ENCODE assay signal across 23 cellular contexts in genomic region chr11:98835336-98835735, GRCh38.
"Had no signal": no experiment of that assay in that cellular context is flagged by ENCODE, and none has a peak within 500 bp of the region (broad histone marks: within the 10 kb centered on the region; RNA-seq: fewer than 3 reads in every experiment).

No MANE protein-coding gene starts in this region.

- H3K4me3 Mint-ChIP-seq: activated B cell treated with CpG ODN at 0.5 μM for 24 hours; activated CD4-positive, alpha-beta T cell treated with anti-CD3 and anti-CD28 coated beads, Interleukin-2, amount 10 ng/mL, durations not matched to agents 24 days and 14 days; activated CD8-positive, alpha-beta T cell treated with anti-CD3 and anti-CD28 coated beads, Interleukin-2, amount 10 ng/mL, durations not matched to agents 7 days and 5 days; activated T-cell treated with anti-CD3 and anti-CD28 coated beads, Interleukin-2, amount 50 U/mL, for 72 hours; brain; central memory CD8-positive, alpha-beta T cell; nephron had no signal

- H3K36me3 Mint-ChIP-seq: activated naive CD4-positive, alpha-beta T cell treated with anti-CD3 and anti-CD28 coated beads, Interleukin-2, amount 50 U/mL, for 72 hours; brain had no signal

- H3K4me1 Mint-ChIP-seq: activated B cell treated with CpG ODN at 0.5 μM for 24 hours; activated CD4-positive, alpha-beta T cell treated with anti-CD3 and anti-CD28 coated beads, Interleukin-2, amount 10 ng/mL, durations not matched to agents 24 days and 14 days; central memory CD8-positive, alpha-beta T cell; nephron had no signal

- H3K9me3 Mint-ChIP-seq: activated CD4-positive, alpha-beta T cell treated with anti-CD3 and anti-CD28 coated beads, Interleukin-2, amount 10 ng/mL, durations not matched to agents 24 days and 14 days had no signal

- H3K27ac Mint-ChIP-seq: activated B cell treated with CpG ODN at 0.5 μM for 24 hours; activated CD4-positive, alpha-beta T cell treated with anti-CD3 and anti-CD28 coated beads, Interleukin-2, amount 10 ng/mL, durations not matched to agents 24 days and 14 days; activated CD8-positive, alpha-beta T cell treated with anti-CD3 and anti-CD28 coated beads, Interleukin-2, amount 10 ng/mL, durations not matched to agents 7 days and 5 days; activated naive CD4-positive, alpha-beta T cell treated with anti-CD3 and anti-CD28 coated beads, Interleukin-2, amount 50 U/mL, for 72 hours; activated T-cell treated with anti-CD3 and anti-CD28 coated beads, Interleukin-2, amount 50 U/mL, for 72 hours; brain; nephron had no signal

- DNase-seq: activated B cell treated with CpG ODN at 0.5 μM for 24 hours; activated CD4-positive, alpha-beta T cell treated with anti-CD3 and anti-CD28 coated beads, Interleukin-2, amount 10 ng/mL, durations not matched to agents 24 days and 14 days; activated CD8-positive, alpha-beta memory T cell treated with anti-CD3 and anti-CD28 coated beads, Interleukin-2, amount 50 U/mL, for 4 hours; activated CD8-positive, alpha-beta T cell treated with anti-CD3 and anti-CD28 coated beads, Interleukin-2, amount 10 ng/mL, durations not matched to agents 7 days and 5 days; activated gamma-delta T cell; activated T-cell treated with anti-CD3 and anti-CD28 coated beads, Interleukin-2, amount 50 U/mL, for 72 hours; amygdala; cortex of kidney; effector CD8-positive, alpha-beta T cell; esophagus squamous epithelium; glutamatergic neuron; hypothalamus; kidney; nucleus accumbens; posterior cingulate gyrus; stimulated activated CD4-positive, alpha-beta T cell treated with anti-CD3 and anti-CD28 coated beads, Interleukin-4, amount 100 ng/mL, for 24 hours; stimulated activated naive CD4-positive, alpha-beta T cell; tibial artery had no signal

- H3K27me3 Mint-ChIP-seq: activated B cell treated with CpG ODN at 0.5 μM for 24 hours; activated CD4-positive, alpha-beta T cell treated with anti-CD3 and anti-CD28 coated beads, Interleukin-2, amount 10 ng/mL, durations not matched to agents 24 days and 14 days; brain; central memory CD8-positive, alpha-beta T cell had no signal

- H3K4me3 ChIP-seq: esophagus squamous epithelium, skin epidermis, tibial artery had no signal
